Comparison of ENCODE assay signal across 14 cellular contexts in genomic region chr4:42488114-42488513, GRCh38.
DNase-seq lines count a peak whose midpoint lies in the region; ATAC-seq and TF ChIP-seq lines count a peak whose summit lies in the region.
"Had no signal": no experiment of that assay in that cellular context is flagged by ENCODE, and none has a peak within 500 bp of the region (broad histone marks: within the 10 kb centered on the region; RNA-seq: fewer than 3 reads in every experiment).

No MANE protein-coding gene starts in this region.

- no peak for TF ChIP-seq CTCF in MM.1S (IDR thresholded peaks at IDR 0.05; ENCODE audit: low read length)
- no peak for TF ChIP-seq CTCF in progenitor cell of endocrine pancreas (IDR thresholded peaks at IDR 0.05; ENCODE audit: unreplicated experiment)

- H3K9me2 ChIP-seq in MM.1S (replicated peaks; ENCODE audit: insufficient read depth, low read length): no peaks in the 10 kb centered on the region

- no peaks in the 10 kb centered on the region for H3K36me3 Mint-ChIP-seq in progenitor cell of endocrine pancreas (ENCODE audit: insufficient read depth)

- peak overlapping the region; percentile 49; the same call in 1 of the 2 replicates for H3K27ac ChIP-seq in MM.1S (ENCODE audit: low read length)
- H3K27ac ChIP-seq: RWPE1, skin epidermis had no signal

- H3K27ac Mint-ChIP-seq in progenitor cell of endocrine pancreas: no peak overlapping the region
- H3K27ac Mint-ChIP-seq: CD14-positive monocyte had no signal

- peaks cover 10% of the 10 kb centered on the region for H3K4me1 Mint-ChIP-seq in progenitor cell of endocrine pancreas (ENCODE audit: low read depth)
- H3K4me1 Mint-ChIP-seq: CD14-positive monocyte had no signal

- H3K9me3 ChIP-seq in MM.1S (replicated peaks; ENCODE audit: insufficient read depth, low read length): no peaks in the 10 kb centered on the region

- no peaks in the 10 kb centered on the region for H3K36me3 ChIP-seq in MM.1S (replicated peaks; ENCODE audit: insufficient read depth, low read length)

- H2AFZ ChIP-seq in MM.1S (ENCODE audit: low read length): no peak overlapping the region

- no peaks in the 10 kb centered on the region for H3K9me3 Mint-ChIP-seq in progenitor cell of endocrine pancreas (ENCODE audit: low read depth)
- H3K9me3 Mint-ChIP-seq: CD14-positive monocyte, naive B cell had no signal

- H3K27me3 Mint-ChIP-seq in progenitor cell of endocrine pancreas: peaks cover 6% of the 10 kb centered on the region
- H3K27me3 Mint-ChIP-seq: naive B cell had no signal

- no peak overlapping the region; the same call in 1 of the 2 replicates for H3K9ac ChIP-seq in MM.1S (ENCODE audit: low read length)

- peaks cover 34% of the 10 kb centered on the region for H3F3A ChIP-seq in MM.1S (ENCODE audit: insufficient read depth, low read length)

- ATAC-seq in GM18519 (IDR thresholded peaks at IDR 0.05; ENCODE audit: low FRiP score, unreplicated experiment) (peak; percentile 88), GM21447 (IDR thresholded peaks at IDR 0.05; ENCODE audit: unreplicated experiment) (peak; percentile 85), HG03025 (IDR thresholded peaks at IDR 0.05; ENCODE audit: low FRiP score, unreplicated experiment) (peak; percentile 86)

- no peak overlapping the region; the same call in 1 of the 2 replicates for H3K4me3 ChIP-seq in MM.1S (ENCODE audit: low read length)
- H3K4me3 ChIP-seq: skin epidermis had no signal

- H4K20me1 ChIP-seq in MM.1S (ENCODE audit: insufficient read depth, low read length): peaks cover 3% of the 10 kb centered on the region; the same call in 1 of the 2 replicates

- peaks cover 39% of the 10 kb centered on the region for H3K4me1 ChIP-seq in MM.1S (ENCODE audit: low read length)

- H3K79me2 ChIP-seq in MM.1S (ENCODE audit: low read length): no peaks in the 10 kb centered on the region

- H3K4me3 Mint-ChIP-seq in progenitor cell of endocrine pancreas (ENCODE audit: low read depth): no peak overlapping the region
- H3K4me3 Mint-ChIP-seq: CD14-positive monocyte, naive B cell had no signal

- DNase-seq in MM.1S (peak; percentile 80), 8988T (no peak), progenitor cell of endocrine pancreas (ENCODE audit: low spot score, unreplicated experiment) (no peak), epidermal melanocyte (ENCODE audit: insufficient read length, low spot score) (no peak), A172 (ENCODE audit: low spot score) (no peak)
- DNase-seq: activated T-cell treated with anti-CD3 and anti-CD28 coated beads, Interleukin-2, amount 50 U/mL, for 1 hour; IMR-90; naive B cell had no signal

- no peaks in the 10 kb centered on the region for H3K27me3 ChIP-seq in MM.1S (replicated peaks; ENCODE audit: insufficient read depth, low read length)

- H3K4me2 ChIP-seq in MM.1S (ENCODE audit: low read depth, low read length): peak overlapping the region; percentile 82
